Comparison of ENCODE assay signal across 13 cellular contexts in genomic region chr6:89310929-89311328, GRCh38. TPM values are rescaled to one million over a fixed set of nuclear protein-coding genes. Genes with fewer than 3 reads are reported as not detected.
DNase-seq lines count a peak whose midpoint lies in the region; ATAC-seq and TF ChIP-seq lines count a peak whose summit lies in the region.
"Had no signal": no experiment of that assay in that cellular context is flagged by ENCODE, and none has a peak within 500 bp of the region (broad histone marks: within the 10 kb centered on the region; RNA-seq: fewer than 3 reads in every experiment).

No MANE protein-coding gene starts in this region.

- H3K4me3 ChIP-seq in GM23248 = no peak overlapping the region
- H3K4me3 ChIP-seq in foreskin fibroblast (ENCODE audit: low read depth in 1 of 2, low read length in 2 of 2) = no peak overlapping the region
- H3K4me3 ChIP-seq in lower leg skin (ENCODE audit: low read depth, poor library complexity, severe bottlenecking) = no peak overlapping the region
- no peak overlapping the region for H3K4me3 ChIP-seq in H7 (ENCODE audit: insufficient read depth, low read depth, low read length)
- H3K4me3 ChIP-seq: body of pancreas had no signal

- H3K4me1 ChIP-seq in GM23248 (ENCODE audit: insufficient read depth) = peaks cover 30% of the 10 kb centered on the region

- no peaks in the 10 kb centered on the region for H3K9me2 ChIP-seq in GM23248 (ENCODE audit: insufficient read depth)

- no peaks in the 10 kb centered on the region for H3K9me3 ChIP-seq in GM23248 (ENCODE audit: low read depth)
- H3K9me3 ChIP-seq: body of pancreas had no signal

- TF ChIP-seq CTCF in foreskin fibroblast (IDR thresholded peaks at IDR 0.05; ENCODE audit: low read depth, low read length) = no peak
- TF ChIP-seq CTCF in lower leg skin (IDR thresholded peaks at IDR 0.05) = no peak

- no peak overlapping the region for H3K9ac ChIP-seq in GM23248

- intact Hi-C loops in lower leg skin (cut with DNase I; ENCODE audit: low total_unique reads) = no loop called here

- in situ Hi-C loops in GM23248 (cut with MboI) (no loop called here), SK-MEL-5 (cut with HindIII; ENCODE audit: low pct_unique_long_range_greater_than_20kb, low sequenced_read_pairs) (no loop called here)

- no peaks in the 10 kb centered on the region for H3K79me2 ChIP-seq in GM23248 (ENCODE audit: insufficient read depth)

- DNase-seq in GM23248 = peak; percentile 57
- peak; percentile 74 for DNase-seq in SK-MEL-5 (ENCODE audit: low read depth, low spot score)
- peak; percentile 65 to 87 for DNase-seq in foreskin fibroblast
- peak; percentile 75 for DNase-seq in renal cortical epithelial cell (ENCODE audit: low read depth)
- no peak for DNase-seq in lower leg skin (ENCODE audit: low spot score in 2 of 2)
- no peak for DNase-seq in H7
- DNase-seq: CD4-positive, alpha-beta memory T cell; MM.1S had no signal

- H3K36me3 ChIP-seq in GM23248 (ENCODE audit: low read depth) = no peaks in the 10 kb centered on the region
- H3K36me3 ChIP-seq in H7 (replicated peaks; ENCODE audit: control insufficient read depth, insufficient read depth, low read length) = no peaks in the 10 kb centered on the region

- TF ChIP-seq POLR2A in lower leg skin (IDR thresholded peaks at IDR 0.05) = no peak

- H3F3A ChIP-seq in GM23248 (ENCODE audit: insufficient read depth) = peaks cover 40% of the 10 kb centered on the region

- 48 to 49% methylated on average over 11 of the region's 11 CpGs for WGBS in GM23248 (ENCODE audit: low coverage in 1 of 2, low lambda C conversion rate in 2 of 2, missing lambda C conversion rate in 2 of 2), 2 experiments
- WGBS in lower leg skin, 2 donors = 51 to 62% methylated on average over 11 of the region's 11 CpGs

- H3K27ac ChIP-seq in GM23248 = no peak overlapping the region
- H3K27ac ChIP-seq: body of pancreas had no signal

- H3K4me2 ChIP-seq in GM23248 (ENCODE audit: unreplicated experiment) = no peak overlapping the region

- no peak for ATAC-seq in GM19463 (IDR thresholded peaks at IDR 0.05; ENCODE audit: unreplicated experiment)
- ATAC-seq in GM19351 (IDR thresholded peaks at IDR 0.05; ENCODE audit: unreplicated experiment) = no peak
- ATAC-seq: stimulated activated effector memory CD8-positive, alpha-beta T cell treated with anti-CD3 and anti-CD28 coated beads, Interleukin-12 subunit alpha, Interleukin-12 subunit beta, amount 100 ng/mL, for 72 hours had no signal

- no peak overlapping the region for H2AFZ ChIP-seq in GM23248

- H3K27me3 ChIP-seq in GM23248 (replicated peaks; ENCODE audit: insufficient read depth) = no peaks in the 10 kb centered on the region; the same call in 1 of the 2 replicates
- H3K27me3 ChIP-seq in H7 (ENCODE audit: control insufficient read depth, insufficient read depth, low read length) = no peaks in the 10 kb centered on the region
- H3K27me3 ChIP-seq: body of pancreas had no signal

- H4K20me1 ChIP-seq in GM23248 (ENCODE audit: insufficient read depth) = no peaks in the 10 kb centered on the region

RNA-seq across cellular contexts. Expression of gene GABRR2, which starts 4.2 kb away (rescaled TPM):
- total RNA-seq in GM23248 (2014; rRNA removed; shearing (Covaris generic)) = not detected in 2 replicates
- not detected in 2 replicates for polyA plus RNA-seq in GM23248 (2016; fragmentation: Nextera tagmentation; extraction: Ambion mirVana)
- not detected in 2 replicates for total RNA-seq in SK-MEL-5 (2014; rRNA removed; shearing (Covaris generic))
- polyA plus RNA-seq in SK-MEL-5 (2015; cell fraction: cytosol; rRNA removed) = 0.11 TPM in 1 of 2 replicates, not detected in the other
- polyA plus RNA-seq in SK-MEL-5 (2015; cell fraction: nucleus; rRNA removed) = 0.36 and 2.4 TPM in 2 replicates
- total RNA-seq in renal cortical epithelial cell = 0.05 TPM in 1 of 2 replicates, not detected in the other
- total RNA-seq in lower leg skin = under 1 TPM in 2 of 4 donors, not detected in 2; 0.27 to 0.62 TPM
- total RNA-seq in H7 (2014; rRNA removed; shearing (Covaris generic)) = not detected in 2 replicates
- total RNA-seq: kidney epithelial cell had no signal

RNA-seq across cellular contexts. Expression of gene UBE2J1, which starts 41.6 kb away (rescaled TPM):
- total RNA-seq in GM23248 (2014; rRNA removed; shearing (Covaris generic)) = 42.9 and 43.4 TPM in 2 replicates
- 44.5 and 44.6 TPM in 2 replicates for polyA plus RNA-seq in GM23248 (2016; fragmentation: Nextera tagmentation; extraction: Ambion mirVana)
- total RNA-seq in SK-MEL-5 (2014; rRNA removed; shearing (Covaris generic)) = 46.1 and 47.8 TPM in 2 replicates
- 28.9 and 34.9 TPM in 2 replicates for polyA plus RNA-seq in SK-MEL-5 (2015; cell fraction: cytosol; rRNA removed)
- 15.4 TPM in 2 replicates for polyA plus RNA-seq in SK-MEL-5 (2015; cell fraction: nucleus; rRNA removed)
- total RNA-seq in renal cortical epithelial cell (35.0 and 53.3 TPM in 2 replicates), lower leg skin (10 to 100 TPM; 15.9 to 26.7 (median 22.6) TPM)
- 11.8 and 12.2 TPM in 2 replicates for total RNA-seq in H7 (2014; rRNA removed; shearing (Covaris generic))

Comparison
In these comparisons a context has a peak if more than half of its experiments do, and no peak if none do; other contexts are left out.
1. DNase-seq: peak in GM23248 (single experiment), SK-MEL-5 (single experiment), foreskin fibroblast (2 of 2) and renal cortical epithelial cell (single experiment); none in lower leg skin (0 of 2) and H7 (single experiment).